In genomic region chr13:42048625-42049453, GRCh38 we compare ENCODE assay signal across 8 cellular contexts. TPM values are rescaled to one million over a fixed set of nuclear protein-coding genes. Genes with fewer than 3 reads are reported as not detected.
A peak's percentile ranks its signal among the peaks of the same experiment; 100 is the strongest.
DNase-seq lines count a peak whose midpoint lies in the region; ATAC-seq and TF ChIP-seq lines count a peak whose summit lies in the region.

A gene with protein sequence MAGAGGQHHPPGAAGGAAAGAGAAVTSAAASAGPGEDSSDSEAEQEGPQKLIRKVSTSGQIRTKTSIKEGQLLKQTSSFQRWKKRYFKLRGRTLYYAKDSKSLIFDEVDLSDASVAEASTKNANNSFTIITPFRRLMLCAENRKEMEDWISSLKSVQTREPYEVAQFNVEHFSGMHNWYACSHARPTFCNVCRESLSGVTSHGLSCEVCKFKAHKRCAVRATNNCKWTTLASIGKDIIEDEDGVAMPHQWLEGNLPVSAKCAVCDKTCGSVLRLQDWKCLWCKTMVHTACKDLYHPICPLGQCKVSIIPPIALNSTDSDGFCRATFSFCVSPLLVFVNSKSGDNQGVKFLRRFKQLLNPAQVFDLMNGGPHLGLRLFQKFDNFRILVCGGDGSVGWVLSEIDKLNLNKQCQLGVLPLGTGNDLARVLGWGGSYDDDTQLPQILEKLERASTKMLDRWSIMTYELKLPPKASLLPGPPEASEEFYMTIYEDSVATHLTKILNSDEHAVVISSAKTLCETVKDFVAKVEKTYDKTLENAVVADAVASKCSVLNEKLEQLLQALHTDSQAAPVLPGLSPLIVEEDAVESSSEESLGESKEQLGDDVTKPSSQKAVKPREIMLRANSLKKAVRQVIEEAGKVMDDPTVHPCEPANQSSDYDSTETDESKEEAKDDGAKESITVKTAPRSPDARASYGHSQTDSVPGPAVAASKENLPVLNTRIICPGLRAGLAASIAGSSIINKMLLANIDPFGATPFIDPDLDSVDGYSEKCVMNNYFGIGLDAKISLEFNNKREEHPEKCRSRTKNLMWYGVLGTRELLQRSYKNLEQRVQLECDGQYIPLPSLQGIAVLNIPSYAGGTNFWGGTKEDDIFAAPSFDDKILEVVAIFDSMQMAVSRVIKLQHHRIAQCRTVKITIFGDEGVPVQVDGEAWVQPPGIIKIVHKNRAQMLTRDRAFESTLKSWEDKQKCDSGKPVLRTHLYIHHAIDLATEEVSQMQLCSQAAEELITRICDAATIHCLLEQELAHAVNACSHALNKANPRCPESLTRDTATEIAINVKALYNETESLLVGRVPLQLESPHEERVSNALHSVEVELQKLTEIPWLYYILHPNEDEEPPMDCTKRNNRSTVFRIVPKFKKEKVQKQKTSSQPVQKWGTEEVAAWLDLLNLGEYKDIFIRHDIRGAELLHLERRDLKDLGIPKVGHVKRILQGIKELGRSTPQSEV (plus strand): TSS chr13:42048648. CDS start chr13:42048774, 126 bp downstream.

- peak within 1 kb of the TSS; percentile 89 for H3K4me3 ChIP-seq in HUES48 (ENCODE audit: low read depth, low read length)
- H3K4me3 ChIP-seq in SJCRH30: peak within 1 kb of the TSS; percentile 84
- H3K4me3 ChIP-seq in gastroesophageal sphincter: peak within 1 kb of the TSS; percentile 96 to 98
- H3K4me3 ChIP-seq in neuron (ENCODE audit: low read length): peak within 1 kb of the TSS; percentile 56
- H3K4me3 ChIP-seq in tibial artery: peak within 1 kb of the TSS; percentile 91 to 93

- H3K9me3 Mint-ChIP-seq in activated naive CD4-positive, alpha-beta T cell treated with anti-CD3 and anti-CD28 coated beads for 36 hours: no peaks in the 10 kb centered on the region

- TF ChIP-seq CTCF in gastroesophageal sphincter (IDR thresholded peaks at IDR 0.05): peak in 3 of 4 experiments; percentile 35 to 49 (median 47)
- TF ChIP-seq CTCF in tibial artery (IDR thresholded peaks at IDR 0.05): peak; percentile 23 to 33

- H3K36me3 Mint-ChIP-seq in activated naive CD4-positive, alpha-beta T cell treated with anti-CD3 and anti-CD28 coated beads for 36 hours (ENCODE audit: low read depth): peaks cover 4% of the 10 kb centered on the region

- CTCF ChIA-PET in activated naive CD4-positive, alpha-beta T cell treated with anti-CD3 and anti-CD28 coated beads for 36 hours (lab: Charles Lee): interaction anchor here (0.9 kb wide), 1 partner anchor 87 kb away, joined by 3 read pairs; no protein-coding TSS in a partner anchor

- H3K27ac ChIP-seq in HUES48 (ENCODE audit: low read depth, low read length) (peak within 1 kb of the TSS; percentile 86), SJCRH30 (peak within 1 kb of the TSS; percentile 49), gastroesophageal sphincter (peak within 1 kb of the TSS; percentile 83 to 95 (median 93)), tibial artery (peak within 1 kb of the TSS; percentile 87 to 93)

- peak within 1 kb of the TSS; percentile 80 for H3K27ac Mint-ChIP-seq in activated naive CD4-positive, alpha-beta T cell treated with anti-CD3 and anti-CD28 coated beads for 36 hours

- H3K36me3 ChIP-seq in HUES48 (ENCODE audit: control insufficient read depth, insufficient read depth, low read length): no peaks in the 10 kb centered on the region
- H3K36me3 ChIP-seq in SJCRH30: no peaks in the 10 kb centered on the region
- H3K36me3 ChIP-seq in gastroesophageal sphincter: no peaks in the 10 kb centered on the region
- H3K36me3 ChIP-seq in neuron (ENCODE audit: insufficient read depth, low read length): no peaks in the 10 kb centered on the region
- H3K36me3 ChIP-seq in tibial artery: no peaks in the 10 kb centered on the region

- H3K4me1 ChIP-seq in HUES48 (ENCODE audit: control insufficient read depth, insufficient read depth, low read length) (0 out of 2 replicates have a peak, but pooled peaks cover 5% of the 10 kb centered on the region), SJCRH30 (no peaks in the 10 kb centered on the region), gastroesophageal sphincter (peaks cover 0 to 39% (median 4%) of the 10 kb centered on the region in 3 donors), neuron (ENCODE audit: insufficient read depth, low read length) (peaks cover 11% of the 10 kb centered on the region), tibial artery (peaks cover 0 to 19% (median 2%) of the 10 kb centered on the region in 4 donors)

- ATAC-seq in GM21381 (IDR thresholded peaks at IDR 0.05; ENCODE audit: unreplicated experiment): peak; percentile 46
- peak; percentile 89 for ATAC-seq in gastroesophageal sphincter

- H3K27me3 ChIP-seq in HUES48 (ENCODE audit: control insufficient read depth, insufficient read depth, low read length): peaks cover 38% of the 10 kb centered on the region
- H3K27me3 ChIP-seq in SJCRH30: no peaks in the 10 kb centered on the region
- no peaks in the 10 kb centered on the region for H3K27me3 ChIP-seq in gastroesophageal sphincter
- no peaks in the 10 kb centered on the region for H3K27me3 ChIP-seq in neuron (ENCODE audit: insufficient read depth, low read length)
- H3K27me3 ChIP-seq in tibial artery: no peaks in the 10 kb centered on the region

- peak within 1 kb of the TSS; percentile 79 for H2AFZ ChIP-seq in neuron (ENCODE audit: low read depth, low read length)

- peak within 1 kb of the TSS; percentile 68 for H3K9ac ChIP-seq in HUES48 (ENCODE audit: low read depth, low read length)

- no peak for TF ChIP-seq EP300 in gastroesophageal sphincter (IDR thresholded peaks at IDR 0.05)

- no peaks in the 10 kb centered on the region for H3K9me3 ChIP-seq in HUES48 (ENCODE audit: control insufficient read depth, insufficient read depth, low read length)
- no peaks in the 10 kb centered on the region for H3K9me3 ChIP-seq in SJCRH30 (replicated peaks)
- H3K9me3 ChIP-seq in gastroesophageal sphincter: no peaks in the 10 kb centered on the region
- H3K9me3 ChIP-seq in neuron (ENCODE audit: low read length): no peaks in the 10 kb centered on the region
- no peaks in the 10 kb centered on the region for H3K9me3 ChIP-seq in tibial artery

- H3K27me3 Mint-ChIP-seq in activated naive CD4-positive, alpha-beta T cell treated with anti-CD3 and anti-CD28 coated beads for 36 hours (ENCODE audit: low read depth): peaks cover 3% of the 10 kb centered on the region

- H3K4me3 Mint-ChIP-seq in activated naive CD4-positive, alpha-beta T cell treated with anti-CD3 and anti-CD28 coated beads for 36 hours: peak within 1 kb of the TSS; percentile 89

- intact Hi-C loops in activated naive CD4-positive, alpha-beta T cell treated with anti-CD3 and anti-CD28 coated beads for 36 hours (cut with micrococcal nuclease): loop anchor here (1.0 to 10.0 kb wide), 9 partner anchors 9 to 987 kb away; partner anchors contain the start of genes AKAP11 and WBP4
- intact Hi-C loops in tibial artery (cut with DNase I; ENCODE audit: low total_unique reads): loop anchor here (10.0 kb wide), 1 partner anchor 384 kb away; no protein-coding TSS in a partner anchor

- 0% methylated on average over 4 of the region's 99 CpGs; no CpG with 5 or more reads in 1 of the 2 donors for WGBS in gastroesophageal sphincter (ENCODE audit: low coverage in 1 of 2), 2 donors

- DNase-seq in DMS 273 treated with DMSO at 0.1 percent for 48 hours (lab: John Stamatoyannopoulos, UW): peak; percentile 3
- peak; percentile 84 to 85 for DNase-seq in SJCRH30
- peak; percentile 71 for DNase-seq in activated naive CD4-positive, alpha-beta T cell treated with anti-CD3 and anti-CD28 coated beads for 36 hours
- peak; percentile 78 to 93 for DNase-seq in tibial artery

- H3K4me1 Mint-ChIP-seq in activated naive CD4-positive, alpha-beta T cell treated with anti-CD3 and anti-CD28 coated beads for 36 hours (ENCODE audit: low read depth): peaks cover 21% of the 10 kb centered on the region

- peak in 1 of 2 donors; percentile 40 for TF ChIP-seq POLR2A in gastroesophageal sphincter (IDR thresholded peaks at IDR 0.05)

RNA-seq across cellular contexts. Expression of the gene that starts here (rescaled TPM):
- 5.9 and 8.6 TPM in 2 replicates for total RNA-seq in SJCRH30 (2014; rRNA removed; shearing (Covaris generic))
- 10 to 100 TPM; 12.6 to 13.7 TPM for total RNA-seq in activated naive CD4-positive, alpha-beta T cell treated with anti-CD3 and anti-CD28 coated beads for 36 hours
- 10 to 100 TPM; 18.6 to 32.5 (median 19.6) TPM for total RNA-seq in gastroesophageal sphincter

Comparison
In these comparisons a context has a peak if more than half of its experiments do, and no peak if none do; other contexts are left out.
1. Peak in every context shown above with its lines: DNase-seq, ATAC-seq, H3K4me3 ChIP-seq and H3K27ac ChIP-seq.
2. DNase-seq: peak in every context shown above with its lines; median percentile 86 in tibial artery; 84 in SJCRH30; 71 in activated naive CD4-positive, alpha-beta T cell treated with anti-CD3 and anti-CD28 coated beads for 36 hours; 3 in DMS 273 treated with DMSO at 0.1 percent for 48 hours.